9 cellular contexts compared by ENCODE assay signal in genomic region chr11:74255741-74256369, GRCh38. TPM values are rescaled to one million over a fixed set of nuclear protein-coding genes. Genes with fewer than 3 reads are reported as not detected.
A peak's percentile ranks its signal among the peaks of the same experiment; 100 is the strongest.
DNase-seq lines count a peak whose midpoint lies in the region; ATAC-seq and TF ChIP-seq lines count a peak whose summit lies in the region.
"Had no signal": no experiment of that assay in that cellular context is flagged by ENCODE, and none has a peak within 500 bp of the region (broad histone marks: within the 10 kb centered on the region; RNA-seq: fewer than 3 reads in every experiment).

No MANE protein-coding gene starts in this region.

- H3K27ac ChIP-seq in DOHH2 (ENCODE audit: low read depth, low read length), result no peak overlapping the region
- no peak overlapping the region for H3K27ac ChIP-seq in RWPE2 (ENCODE audit: poor library complexity, severe bottlenecking)
- no peak overlapping the region for H3K27ac ChIP-seq in prostate gland

- no peak overlapping the region for H3K4me2 ChIP-seq in DOHH2 (ENCODE audit: low read length)

- H4K20me1 ChIP-seq in DOHH2 (ENCODE audit: control insufficient read depth, insufficient read depth, low read depth, low read length), result no peaks in the 10 kb centered on the region

- 40% methylated on average over 5 of the region's 5 CpGs for WGBS in prostate gland

- peak; percentile 46; the same call in 1 of the 3 replicates for ATAC-seq in RWPE2 (ENCODE audit: low read depth)
- no peak for ATAC-seq in GM19463 (IDR thresholded peaks at IDR 0.05; ENCODE audit: unreplicated experiment)
- no peak for ATAC-seq in GM21529 (IDR thresholded peaks at IDR 0.05; ENCODE audit: unreplicated experiment)

- intact Hi-C loops in prostate gland (cut with DNase I), result loop anchor here (2.0 to 10.0 kb wide), 4 partner anchors 65 to 309 kb away; partner anchors contain the start of gene PGM2L1

- peaks cover 28% of the 10 kb centered on the region; the same call in 1 of the 2 replicates for H3K36me3 ChIP-seq in DOHH2 (ENCODE audit: control insufficient read depth, low read length)
- peaks cover 4% of the 10 kb centered on the region; the same call in 1 of the 2 replicates for H3K36me3 ChIP-seq in RWPE2 (ENCODE audit: low read depth)
- H3K36me3 ChIP-seq in prostate gland, result peaks cover 0 to 3% of the 10 kb centered on the region in 2 donors

- H3K9me3 Mint-ChIP-seq in glutamatergic neuron (ENCODE audit: unreplicated experiment), result peaks cover 1% of the 10 kb centered on the region

- TF ChIP-seq CTCF in DOHH2 (IDR thresholded peaks at IDR 0.05; ENCODE audit: low read depth, low read length, poor library complexity, severe bottlenecking) (peak; percentile 97), RWPE2 (IDR thresholded peaks at IDR 0.05; ENCODE audit: poor library complexity, severe bottlenecking) (peak; percentile 89), glutamatergic neuron (IDR thresholded peaks at IDR 0.05; ENCODE audit: partially characterized antibody, unreplicated experiment) (peak; percentile 88), prostate gland (IDR thresholded peaks at IDR 0.05) (peak; percentile 59 to 88 (median 86))

- no peaks in the 10 kb centered on the region for H3K4me1 ChIP-seq in DOHH2 (ENCODE audit: control insufficient read depth, low read length)
- no peaks in the 10 kb centered on the region for H3K4me1 ChIP-seq in RWPE2 (ENCODE audit: insufficient read depth, poor library complexity, severe bottlenecking)
- peaks cover 11% of the 10 kb centered on the region for H3K4me1 ChIP-seq in prostate gland (replicated peaks)

- H3K4me3 ChIP-seq in DOHH2 (ENCODE audit: low read length) (no peak overlapping the region), RWPE2 (ENCODE audit: severe bottlenecking) (no peak overlapping the region), prostate gland (no peak overlapping the region)

- H3K79me2 ChIP-seq in DOHH2 (ENCODE audit: control insufficient read depth, low read length), result no peaks in the 10 kb centered on the region

- H3K27me3 Mint-ChIP-seq in glutamatergic neuron (ENCODE audit: unreplicated experiment), result no peaks in the 10 kb centered on the region
- H3K27me3 Mint-ChIP-seq: activated naive CD8-positive, alpha-beta T cell had no signal

- H3K9me2 ChIP-seq in DOHH2 (replicated peaks; ENCODE audit: control insufficient read depth, low read length), result no peaks in the 10 kb centered on the region

- H3K9me3 ChIP-seq in DOHH2 (ENCODE audit: control insufficient read depth, insufficient read depth, low read length) (peaks cover 2% of the 10 kb centered on the region; the same call in 1 of the 2 replicates), RWPE2 (ENCODE audit: severe bottlenecking) (no peaks in the 10 kb centered on the region), prostate gland (no peaks in the 10 kb centered on the region)

- H3K36me3 Mint-ChIP-seq in glutamatergic neuron (ENCODE audit: unreplicated experiment), result peaks cover 13% of the 10 kb centered on the region

- no peak overlapping the region for H3K27ac Mint-ChIP-seq in glutamatergic neuron (ENCODE audit: unreplicated experiment)
- H3K27ac Mint-ChIP-seq: activated naive CD8-positive, alpha-beta T cell had no signal

- no peaks in the 10 kb centered on the region for H3K4me1 Mint-ChIP-seq in glutamatergic neuron (ENCODE audit: low read depth, unreplicated experiment)

- no peak for TF ChIP-seq POLR2A in prostate gland (IDR thresholded peaks at IDR 0.05)

- DNase-seq in KG1 (lab: John Stamatoyannopoulos, UW) (peak; percentile 51), RWPE2 (ENCODE audit: low spot score) (no peak), glutamatergic neuron (peak; percentile 55), prostate gland (ENCODE audit: low spot score) (peak; percentile 48)
- peak; percentile 50 for DNase-seq in activated naive CD4-positive, alpha-beta T cell treated with Interleukin-2 at 50 U/mL for 16 hours

- 0 out of 2 replicates have a peak, but pooled peaks cover 3% of the 10 kb centered on the region for H3F3A ChIP-seq in DOHH2 (ENCODE audit: control insufficient read depth, insufficient read depth)

- H3K27me3 ChIP-seq in DOHH2 (ENCODE audit: control insufficient read depth, low read length) (no peaks in the 10 kb centered on the region), RWPE2 (ENCODE audit: insufficient read depth, poor library complexity, severe bottlenecking) (no peaks in the 10 kb centered on the region), prostate gland (replicated peaks; ENCODE audit: insufficient read depth) (no peaks in the 10 kb centered on the region)

- no peak overlapping the region for H3K4me3 Mint-ChIP-seq in glutamatergic neuron (ENCODE audit: unreplicated experiment)
- H3K4me3 Mint-ChIP-seq: activated naive CD8-positive, alpha-beta T cell had no signal

RNA-seq across cellular contexts. Expression of gene P4HA3, which starts 55.6 kb away (rescaled TPM):
- total RNA-seq in glutamatergic neuron (ENCODE audit: unreplicated experiment), result not detected
- 1 to 10 TPM in 1 of 2 donors, under 1 TPM in 1; 0.80 to 1.9 TPM for total RNA-seq in prostate gland
